9 cellular contexts compared by ENCODE assay signal in the genomic region with DNA sequence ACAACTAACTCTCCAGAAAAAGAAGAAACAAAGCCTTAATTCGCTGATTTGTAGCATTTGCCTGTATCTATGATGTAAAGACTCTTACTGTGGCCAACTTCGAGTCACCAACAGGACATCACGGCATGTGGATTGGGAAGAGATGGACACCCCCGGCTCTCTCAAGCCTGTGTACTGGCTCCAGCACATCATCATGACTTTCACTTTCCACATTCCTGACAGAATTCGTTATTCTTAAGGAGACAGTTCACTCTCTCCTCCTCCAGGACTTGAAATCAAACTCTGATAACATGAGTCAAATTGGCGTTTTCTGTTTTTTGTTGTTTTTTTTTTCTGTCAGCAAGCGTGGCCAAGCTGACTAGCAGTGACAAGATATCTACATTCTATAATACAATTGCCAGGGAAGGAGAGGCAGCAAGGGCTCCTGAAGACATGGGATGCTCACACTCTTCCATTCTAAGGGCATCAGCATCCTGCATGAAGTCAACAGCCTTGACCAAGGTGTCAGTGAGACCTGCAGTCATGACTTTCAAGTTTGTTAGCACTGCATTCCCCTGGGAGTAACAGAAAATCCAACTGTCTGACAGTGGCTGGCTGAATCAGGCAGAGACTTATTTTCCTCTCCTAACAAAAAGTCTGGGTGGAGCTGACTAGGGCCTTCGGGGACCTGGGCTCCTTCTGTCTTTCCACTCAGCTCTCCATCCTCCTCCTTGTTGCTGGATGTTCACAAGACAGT. TPM values are rescaled to one million over a fixed set of nuclear protein-coding genes. Genes with fewer than 3 reads are reported as not detected.
DNase-seq lines count a peak whose midpoint lies in the region; TF ChIP-seq lines count a peak whose summit lies in the region.
"Had no signal": no experiment of that assay in that cellular context is flagged by ENCODE, and none has a peak within 500 bp of the region (broad histone marks: within the 10 kb centered on the region; RNA-seq: fewer than 3 reads in every experiment).

No MANE protein-coding gene starts in this region.

- no peak overlapping the region for H3K9ac ChIP-seq in mesendoderm (ENCODE audit: low read length)

- no peak overlapping the region for H3K4ac ChIP-seq in mesendoderm (ENCODE audit: low read depth, low read length)

- H3K4me2 ChIP-seq in mesendoderm (ENCODE audit: low read length) = no peak overlapping the region

- no peaks in the 10 kb centered on the region for H3K9me3 Mint-ChIP-seq in activated naive CD4-positive, alpha-beta T cell treated with anti-CD3 and anti-CD28 coated beads, Interleukin-2, amount 50 U/mL, for 24 hours
- no peaks in the 10 kb centered on the region for H3K9me3 Mint-ChIP-seq in type B pancreatic cell

- no peaks in the 10 kb centered on the region for H3K27me3 Mint-ChIP-seq in activated naive CD4-positive, alpha-beta T cell treated with anti-CD3 and anti-CD28 coated beads, Interleukin-2, amount 50 U/mL, for 24 hours
- no peaks in the 10 kb centered on the region for H3K27me3 Mint-ChIP-seq in type B pancreatic cell

- H3K4me3 ChIP-seq in coronary artery = peak overlapping the region; percentile 54
- no peak overlapping the region for H3K4me3 ChIP-seq in mesendoderm (ENCODE audit: low read length)

- no peak overlapping the region for H3K4me3 Mint-ChIP-seq in activated naive CD4-positive, alpha-beta T cell treated with anti-CD3 and anti-CD28 coated beads, Interleukin-2, amount 50 U/mL, for 24 hours
- H3K4me3 Mint-ChIP-seq in type B pancreatic cell = no peak overlapping the region

- H3K4me1 Mint-ChIP-seq in activated naive CD4-positive, alpha-beta T cell treated with anti-CD3 and anti-CD28 coated beads, Interleukin-2, amount 50 U/mL, for 24 hours = peaks cover 35% of the 10 kb centered on the region
- H3K4me1 Mint-ChIP-seq in type B pancreatic cell (ENCODE audit: unreplicated experiment) = peaks cover 19% of the 10 kb centered on the region

- H4K8ac ChIP-seq in mesendoderm (ENCODE audit: low read depth, low read length) = no peak overlapping the region

- H3K27ac ChIP-seq in coronary artery (peak overlapping the region in 1 of 2 donors; percentile 66), mesendoderm (ENCODE audit: low read depth, low read length) (no peak overlapping the region)

- H2BK15ac ChIP-seq in mesendoderm (replicated peaks; ENCODE audit: low read depth) = no peak overlapping the region

- H2BK120ac ChIP-seq in mesendoderm (ENCODE audit: low read depth, low read length) = no peak overlapping the region

- H3K27ac Mint-ChIP-seq in activated naive CD4-positive, alpha-beta T cell treated with anti-CD3 and anti-CD28 coated beads, Interleukin-2, amount 50 U/mL, for 24 hours = peak overlapping the region; percentile 15
- peak overlapping the region; percentile 33 for H3K27ac Mint-ChIP-seq in type B pancreatic cell

- TF ChIP-seq CTCF in coronary artery (IDR thresholded peaks at IDR 0.05) (no peak), type B pancreatic cell (conservative IDR thresholded peaks at IDR 0.05) (no peak)

- no peak overlapping the region for H2AK5ac ChIP-seq in mesendoderm (ENCODE audit: low read length)

- no peak overlapping the region for H4K5ac ChIP-seq in mesendoderm (ENCODE audit: low read length)

- no peak overlapping the region for H3K18ac ChIP-seq in mesendoderm (ENCODE audit: low read length)

- no peaks in the 10 kb centered on the region for H3K36me3 ChIP-seq in mesendoderm (ENCODE audit: control insufficient read depth, insufficient read depth, low read length)

- no peaks in the 10 kb centered on the region for H3K4me1 ChIP-seq in mesendoderm (ENCODE audit: control insufficient read depth, low read depth, low read length)

- no CpG with 5 or more reads among the region's 8 CpGs for WGBS in mesendoderm (ENCODE audit: extremely low coverage, insufficient coverage, low lambda C conversion rate)

- no peak overlapping the region for H2BK5ac ChIP-seq in mesendoderm (ENCODE audit: low read length)

- H3K79me1 ChIP-seq in mesendoderm (ENCODE audit: low read length) = no peaks in the 10 kb centered on the region

- H3K56ac ChIP-seq in mesendoderm (ENCODE audit: low read length) = no peak overlapping the region

- no peak for DNase-seq in activated naive CD4-positive, alpha-beta T cell treated with Interleukin-2 at 50 U/mL for 16 hours
- DNase-seq in coronary artery (ENCODE audit: low spot score) = no peak
- DNase-seq in mesendoderm = peak; percentile 6
- no peak for DNase-seq in type B pancreatic cell (ENCODE audit: extremely low spot score, unreplicated experiment)
- no peak for DNase-seq in dermis blood vessel endothelial cell
- no peak for DNase-seq in activated CD4-positive, CD25-positive, alpha-beta regulatory T cell (lab: John Stamatoyannopoulos, UW)
- DNase-seq in iPS-NIHi7 (ENCODE audit: extremely low spot score) = no peak
- DNase-seq: cerebellar nuclear complex had no signal

- H3K23ac ChIP-seq in mesendoderm (ENCODE audit: low read length) = no peak overlapping the region

- no peaks in the 10 kb centered on the region for H3K27me3 ChIP-seq in mesendoderm (ENCODE audit: insufficient read depth, low read length, poor library complexity)

- peaks cover 1% of the 10 kb centered on the region for H3K36me3 Mint-ChIP-seq in activated naive CD4-positive, alpha-beta T cell treated with anti-CD3 and anti-CD28 coated beads, Interleukin-2, amount 50 U/mL, for 24 hours
- H3K36me3 Mint-ChIP-seq in type B pancreatic cell = no peaks in the 10 kb centered on the region

- H3K79me2 ChIP-seq in mesendoderm (ENCODE audit: control insufficient read depth, insufficient read depth, low read length) = no peaks in the 10 kb centered on the region

RNA-seq across cellular contexts. Expression of a gene that starts 13.3 kb away (rescaled TPM):
- not detected for polyA plus RNA-seq in mesendoderm (2013, experiment 1 of 2)
- not detected for polyA plus RNA-seq in mesendoderm (2013, experiment 2 of 2)
- total RNA-seq in type B pancreatic cell (ENCODE audit: low replicate concordance) (1.7 TPM in 1 of 2 replicates, not detected in the other), dermis blood vessel endothelial cell (not detected in 2 replicates)

RNA-seq across cellular contexts. Expression of a gene that starts 37.9 kb away (rescaled TPM):
- not detected for polyA plus RNA-seq in mesendoderm (2013, experiment 1 of 2)
- not detected for polyA plus RNA-seq in mesendoderm (2013, experiment 2 of 2)
- total RNA-seq in type B pancreatic cell (ENCODE audit: low replicate concordance) (not detected in 2 replicates), dermis blood vessel endothelial cell (not detected in 2 replicates)

RNA-seq across cellular contexts. Expression of a gene that starts 41.8 kb away (rescaled TPM):
- polyA plus RNA-seq in mesendoderm (2013, experiment 1 of 2) = 1.8 TPM
- 1.7 TPM for polyA plus RNA-seq in mesendoderm (2013, experiment 2 of 2)
- total RNA-seq in type B pancreatic cell (ENCODE audit: low replicate concordance) = 3.6 TPM in 2 replicates
- total RNA-seq in dermis blood vessel endothelial cell = 2.2 and 2.4 TPM in 2 replicates
